1 cellular context compared by ENCODE assay signal in genomic region chr9:75953218-75953617, GRCh38.
A peak's percentile ranks its signal among the peaks of the same experiment; 100 is the strongest.
TF ChIP-seq lines count a peak whose summit lies in the region.

No MANE protein-coding gene starts in this region.

TF ChIP-seq in liver, 16 proteins besides CTCF, POLR2A, EP300 and RAD21 (continued from another document):
- TF ChIP-seq HNF4G (IDR thresholded peaks at IDR 0.05) (peak; percentile 20), HNF4A (conservative IDR thresholded peaks at IDR 0.05) (peak; percentile 81 to 91), SP1 (IDR thresholded peaks at IDR 0.05) (peak; percentile 48), EGR1 (IDR thresholded peaks at IDR 0.05; ENCODE audit: low read depth in 2 of 2) (no peak), TAF1 (conservative IDR thresholded peaks at IDR 0.05) (no peak), JUND (IDR thresholded peaks at IDR 0.05) (peak in 1 of 2 donors; percentile 82)
- TF ChIP-seq, protein P1, sequence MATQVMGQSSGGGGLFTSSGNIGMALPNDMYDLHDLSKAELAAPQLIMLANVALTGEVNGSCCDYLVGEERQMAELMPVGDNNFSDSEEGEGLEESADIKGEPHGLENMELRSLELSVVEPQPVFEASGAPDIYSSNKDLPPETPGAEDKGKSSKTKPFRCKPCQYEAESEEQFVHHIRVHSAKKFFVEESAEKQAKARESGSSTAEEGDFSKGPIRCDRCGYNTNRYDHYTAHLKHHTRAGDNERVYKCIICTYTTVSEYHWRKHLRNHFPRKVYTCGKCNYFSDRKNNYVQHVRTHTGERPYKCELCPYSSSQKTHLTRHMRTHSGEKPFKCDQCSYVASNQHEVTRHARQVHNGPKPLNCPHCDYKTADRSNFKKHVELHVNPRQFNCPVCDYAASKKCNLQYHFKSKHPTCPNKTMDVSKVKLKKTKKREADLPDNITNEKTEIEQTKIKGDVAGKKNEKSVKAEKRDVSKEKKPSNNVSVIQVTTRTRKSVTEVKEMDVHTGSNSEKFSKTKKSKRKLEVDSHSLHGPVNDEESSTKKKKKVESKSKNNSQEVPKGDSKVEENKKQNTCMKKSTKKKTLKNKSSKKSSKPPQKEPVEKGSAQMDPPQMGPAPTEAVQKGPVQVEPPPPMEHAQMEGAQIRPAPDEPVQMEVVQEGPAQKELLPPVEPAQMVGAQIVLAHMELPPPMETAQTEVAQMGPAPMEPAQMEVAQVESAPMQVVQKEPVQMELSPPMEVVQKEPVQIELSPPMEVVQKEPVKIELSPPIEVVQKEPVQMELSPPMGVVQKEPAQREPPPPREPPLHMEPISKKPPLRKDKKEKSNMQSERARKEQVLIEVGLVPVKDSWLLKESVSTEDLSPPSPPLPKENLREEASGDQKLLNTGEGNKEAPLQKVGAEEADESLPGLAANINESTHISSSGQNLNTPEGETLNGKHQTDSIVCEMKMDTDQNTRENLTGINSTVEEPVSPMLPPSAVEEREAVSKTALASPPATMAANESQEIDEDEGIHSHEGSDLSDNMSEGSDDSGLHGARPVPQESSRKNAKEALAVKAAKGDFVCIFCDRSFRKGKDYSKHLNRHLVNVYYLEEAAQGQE (IDR thresholded peaks at IDR 0.05): peak; percentile 40
